In genomic region chr9:98214811-98215210, GRCh38 we compare ENCODE assay signal across 23 cellular contexts. TPM values are rescaled to one million over a fixed set of nuclear protein-coding genes. Genes with fewer than 3 reads are reported as not detected.
DNase-seq lines count a peak whose midpoint lies in the region; ATAC-seq, FAIRE-seq and TF ChIP-seq lines count a peak whose summit lies in the region.
"Had no signal": no experiment of that assay in that cellular context is flagged by ENCODE, and none has a peak within 500 bp of the region (broad histone marks: within the 10 kb centered on the region; RNA-seq: fewer than 3 reads in every experiment).

No MANE protein-coding gene starts in this region.

- peaks cover 26% of the 10 kb centered on the region for H3K36me3 Mint-ChIP-seq in GM23338 (ENCODE audit: low read depth)

- DNase-seq in GM23338 (ENCODE audit: low spot score) (no peak), cerebellar cortex (ENCODE audit: low spot score) (peak; percentile 39), right lobe of liver (peak; percentile 66 to 90 (median 87)), stomach (peak; percentile 55), HTR-8/SVneo (ENCODE audit: insufficient read length, low spot score) (no peak)
- DNase-seq in NK-92 treated with Interleukin-12 subunit alpha and Interleukin-12 subunit beta, amount 100 ng/mL, for 24 hours (lab: John Stamatoyannopoulos, UW) = no peak
- DNase-seq in activated T-cell treated with anti-CD3 and anti-CD28 coated beads, Interleukin-2, amount 50 U/mL, for 1 hour = no peak
- DNase-seq: activated B cell treated with CpG ODN at 0.5 μM for 24 hours; activated CD4-positive, alpha-beta memory T cell treated with anti-CD3 and anti-CD28 coated beads for 36 hours; activated naive CD4-positive, alpha-beta T cell; CD4-positive, alpha-beta T cell; DMS153; Kasumi-1; left ventricle myocardium inferior; mucosa of descending colon; NCI-H187; NCI-H526; T-helper 9 cell had no signal

- no peaks in the 10 kb centered on the region for H3K79me2 ChIP-seq in GM23338 (replicated peaks; ENCODE audit: insufficient read depth)

- H3F3A ChIP-seq in GM23338 (replicated peaks; ENCODE audit: low read depth) = peaks cover 10% of the 10 kb centered on the region

- no peak overlapping the region for H3K4me2 ChIP-seq in GM23338

- H3K4me3 ChIP-seq in GM23338 (no peak overlapping the region), right lobe of liver (peak overlapping the region in 1 of 3 donors; percentile 14), stomach (no peak overlapping the region)
- H3K4me3 ChIP-seq: left ventricle myocardium inferior, mucosa of descending colon, vagina had no signal

- no peak for TF ChIP-seq CTCF in GM23338 (conservative IDR thresholded peaks at IDR 0.05; ENCODE audit: low read depth in 2 of 2)
- TF ChIP-seq CTCF in right lobe of liver (IDR thresholded peaks at IDR 0.05) = no peak
- no peak for TF ChIP-seq CTCF in stomach (IDR thresholded peaks at IDR 0.05)

- no peak for TF ChIP-seq POLR2A in right lobe of liver (IDR thresholded peaks at IDR 0.05)
- no peak for TF ChIP-seq POLR2A in stomach (IDR thresholded peaks at IDR 0.05)

- H4K20me1 ChIP-seq in GM23338 (replicated peaks; ENCODE audit: insufficient read depth) = no peaks in the 10 kb centered on the region; the same call in 1 of the 2 replicates

- TF ChIP-seq EP300 in stomach (IDR thresholded peaks at IDR 0.05) = no peak

- peaks cover 14% of the 10 kb centered on the region for H3K27me3 Mint-ChIP-seq in GM23338 (ENCODE audit: insufficient read depth, low read depth, poor library complexity)
- H3K27me3 Mint-ChIP-seq: activated B cell treated with CpG ODN at 0.5 μM for 24 hours; activated CD4-positive, alpha-beta memory T cell treated with anti-CD3 and anti-CD28 coated beads for 36 hours; CD4-positive, alpha-beta T cell had no signal

- no peak for ATAC-seq in GM23338
- peak; percentile 51 to 81 (median 71) for ATAC-seq in right lobe of liver
- no peak for ATAC-seq in GM19467 (IDR thresholded peaks at IDR 0.05; ENCODE audit: unreplicated experiment)
- ATAC-seq: mucosa of descending colon, right cardiac atrium had no signal

- no peaks in the 10 kb centered on the region for H3K9me3 ChIP-seq in right lobe of liver
- H3K9me3 ChIP-seq in stomach = no peaks in the 10 kb centered on the region
- H3K9me3 ChIP-seq: left ventricle myocardium inferior, mucosa of descending colon, vagina had no signal

- H3K36me3 ChIP-seq in GM23338 (ENCODE audit: insufficient read depth) (no peaks in the 10 kb centered on the region; the same call in 1 of the 2 replicates), right lobe of liver (no peaks in the 10 kb centered on the region), stomach (peaks cover 5 to 72% (median 56%) of the 10 kb centered on the region in 4 donors)

- H3K27ac Mint-ChIP-seq in GM23338 = peak overlapping the region; percentile 51; the same call in 1 of the 2 replicates
- H3K27ac Mint-ChIP-seq: activated B cell treated with CpG ODN at 0.5 μM for 24 hours; activated CD4-positive, alpha-beta memory T cell treated with anti-CD3 and anti-CD28 coated beads for 36 hours; CD4-positive, alpha-beta T cell had no signal

- H3K27me3 ChIP-seq in GM23338 (ENCODE audit: insufficient read depth) (no peaks in the 10 kb centered on the region), right lobe of liver (no peaks in the 10 kb centered on the region), stomach (no peaks in the 10 kb centered on the region)
- H3K27me3 ChIP-seq: vagina had no signal

- 0 out of 3 replicates have a peak, but pooled peaks cover under 1% of the 10 kb centered on the region for H3K9me3 Mint-ChIP-seq in GM23338
- H3K9me3 Mint-ChIP-seq: activated B cell treated with CpG ODN at 0.5 μM for 24 hours; activated CD4-positive, alpha-beta memory T cell treated with anti-CD3 and anti-CD28 coated beads for 36 hours; CD4-positive, alpha-beta T cell had no signal

- intact Hi-C loops in right lobe of liver (cut with DNase I) = no loop called here
- intact Hi-C loops in stomach (cut with DNase I; ENCODE audit: low total_unique reads) = no loop called here

- H3K4me1 ChIP-seq in GM23338 (ENCODE audit: insufficient read depth) (peaks cover 21% of the 10 kb centered on the region), right lobe of liver (peaks cover 0 to 68% (median 28%) of the 10 kb centered on the region in 4 donors), stomach (peaks cover 17 to 26% (median 23%) of the 10 kb centered on the region in 4 donors)
- H3K4me1 ChIP-seq: left ventricle myocardium inferior had no signal

- peaks cover 35% of the 10 kb centered on the region for H3K4me1 Mint-ChIP-seq in GM23338
- H3K4me1 Mint-ChIP-seq: activated B cell treated with CpG ODN at 0.5 μM for 24 hours had no signal

- WGBS in right lobe of liver (ENCODE audit: insufficient coverage, low coverage, low lambda C conversion rate, missing lambda C conversion rate) = 17% methylated on average over 4 of the region's 6 CpGs
- WGBS in stomach, 5 donors = 33 to 59% (median 58%) methylated on average over 5 to 6 of the region's 6 CpGs

- no peak for FAIRE-seq in HTR-8/SVneo (lab: Jason Lieb, UNC)
- FAIRE-seq: bronchial epithelial cell, G401.6 had no signal

- H3K4me3 Mint-ChIP-seq in GM23338 = no peak overlapping the region
- H3K4me3 Mint-ChIP-seq: activated B cell treated with CpG ODN at 0.5 μM for 24 hours; activated CD4-positive, alpha-beta memory T cell treated with anti-CD3 and anti-CD28 coated beads for 36 hours; CD4-positive, alpha-beta T cell had no signal

- H3K9me2 ChIP-seq in GM23338 (ENCODE audit: insufficient read depth) = no peaks in the 10 kb centered on the region

- H3K27ac ChIP-seq in GM23338 (ENCODE audit: low read depth) (no peak overlapping the region), right lobe of liver (peak overlapping the region; percentile 53 to 93 (median 83)), stomach (no peak overlapping the region)
- H3K27ac ChIP-seq: left ventricle myocardium inferior, vagina had no signal

- H2AFZ ChIP-seq in GM23338 = no peak overlapping the region

RNA-seq across cellular contexts. Expression of gene CORO2A, which starts 22.4 kb away (rescaled TPM):
- 26.9 and 27.6 TPM in 2 replicates for total RNA-seq in GM23338 (2014; rRNA removed; shearing (Covaris generic))
- polyA plus RNA-seq in GM23338 (2016; fragmentation: Nextera tagmentation; extraction: Ambion mirVana) (12.9 TPM in 2 replicates), stomach (10 to 100 TPM in 1 of 3 donors, 1 to 10 TPM in 2; 2.8 to 10.8 (median 7.3) TPM)
- total RNA-seq in right lobe of liver (1 to 10 TPM in 5 of 6 experiments, under 1 TPM in 1; 0.67 to 6.2 (median 3.3) TPM), stomach (10 to 100 TPM in 4 of 5 donors, 1 to 10 TPM in 1; 4.5 to 26.7 (median 11.3) TPM)

RNA-seq across cellular contexts. Expression of gene TBC1D2, which starts 40.6 kb away (rescaled TPM):
- total RNA-seq in GM23338 (2014; rRNA removed; shearing (Covaris generic)) = 6.8 and 7.7 TPM in 2 replicates
- polyA plus RNA-seq in GM23338 (2016; fragmentation: Nextera tagmentation; extraction: Ambion mirVana) (3.0 and 3.7 TPM in 2 replicates), stomach (10 to 100 TPM in 1 of 3 donors, 1 to 10 TPM in 2; 6.4 to 28.5 (median 7.8) TPM)
- total RNA-seq in right lobe of liver (10 to 100 TPM in 2 of 6 experiments, 1 to 10 TPM in 4; 5.1 to 17.5 (median 9.7) TPM), stomach (10 to 100 TPM in 3 of 5 donors, 1 to 10 TPM in 2; 2.9 to 36.4 (median 24.0) TPM)

Comparison
In these comparisons a context has a peak if more than half of its experiments do, and no peak if none do; other contexts are left out.
1. ATAC-seq: peak in right lobe of liver (4 of 4); none in GM23338 (single experiment) and GM19467 (single experiment).
2. DNase-seq: peak in cerebellar cortex (single experiment), right lobe of liver (3 of 3) and stomach (single experiment); none in GM23338 (single experiment), NK-92 treated with Interleukin-12 subunit alpha and Interleukin-12 subunit beta, amount 100 ng/mL, for 24 hours (single experiment), HTR-8/SVneo (single experiment) and activated T-cell treated with anti-CD3 and anti-CD28 coated beads, Interleukin-2, amount 50 U/mL, for 1 hour (single experiment).
3. H3K27ac ChIP-seq: peak in right lobe of liver (3 of 3); none in GM23338 (single experiment) and stomach (0 of 5).